In the genomic region with DNA sequence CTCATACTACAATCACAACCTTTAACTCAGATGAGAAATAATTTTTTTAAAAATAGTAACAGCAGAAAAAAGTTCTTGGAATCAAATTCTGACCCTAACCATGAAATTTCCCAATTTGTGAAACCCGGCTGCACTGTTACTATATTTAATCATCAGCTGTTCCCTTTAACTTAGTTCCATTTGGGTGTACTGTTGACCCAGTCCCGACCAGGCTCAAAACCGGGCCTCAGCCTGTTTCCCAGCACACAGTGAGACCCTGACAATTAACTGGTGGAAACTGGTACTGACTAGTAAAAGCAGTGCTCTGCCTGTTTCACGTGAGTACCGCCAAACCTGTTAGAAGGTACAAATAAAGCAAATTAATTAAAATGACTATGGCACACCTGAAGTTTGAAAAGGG, we compare ENCODE assay signal across 38 cellular contexts. TPM values are rescaled to one million over a fixed set of nuclear protein-coding genes. Genes with fewer than 3 reads are reported as not detected.
"Had no signal": no experiment of that assay in that cellular context is flagged by ENCODE, and none has a peak within 500 bp of the region (broad histone marks: within the 10 kb centered on the region; RNA-seq: fewer than 3 reads in every experiment).

No MANE protein-coding gene starts in this region.

- ATAC-seq: activated CD4-positive, alpha-beta T cell treated with anti-CD3 and anti-CD28 coated beads for 36 hours; activated CD4-positive, CD25-positive, alpha-beta regulatory T cell treated with anti-CD3 and anti-CD28 coated beads, Interleukin-2, amount 50 U/mL, for 24 hours; activated CD8-positive, alpha-beta memory T cell treated with anti-CD3 and anti-CD28 coated beads, Interleukin-2, amount 10 ng/mL, durations not matched to agents 7 days and 5 days; activated CD8-positive, alpha-beta T cell treated with anti-CD3 and anti-CD28 coated beads, Interleukin-2, amount 10 ng/mL, durations not matched to agents 7 days and 5 days; activated naive CD4-positive, alpha-beta T cell treated with anti-CD3 and anti-CD28 coated beads, Interleukin-2, amount 50 U/mL, for 72 hours had no signal

- H3K27ac Mint-ChIP-seq: activated CD4-positive, alpha-beta memory T cell treated with anti-CD3 and anti-CD28 coated beads, Interleukin-2, amount 10 ng/mL, durations not matched to agents 7 days and 5 days; activated CD4-positive, alpha-beta T cell treated with anti-CD3 and anti-CD28 coated beads for 36 hours; activated CD4-positive, alpha-beta T cell treated with anti-CD3 and anti-CD28 coated beads, Interleukin-2, amount 10 ng/mL, durations not matched to agents 7 days and 5 days; activated CD8-positive, alpha-beta memory T cell treated with anti-CD3 and anti-CD28 coated beads, Interleukin-2, amount 10 ng/mL, durations not matched to agents 7 days and 5 days; activated CD8-positive, alpha-beta T cell treated with anti-CD3 and anti-CD28 coated beads, Interleukin-2, amount 10 ng/mL, durations not matched to agents 7 days and 5 days; activated naive CD4-positive, alpha-beta T cell treated with anti-CD3 and anti-CD28 coated beads, Interleukin-2, amount 10 ng/mL, durations not matched to agents 7 days and 5 days; activated naive CD4-positive, alpha-beta T cell treated with anti-CD3 and anti-CD28 coated beads, Interleukin-2, amount 50 U/mL, for 72 hours; activated naive CD8-positive, alpha-beta T cell treated with anti-CD3 and anti-CD28 coated beads for 36 hours; activated T-cell treated with anti-CD3 and anti-CD28 coated beads, Interleukin-2, amount 50 U/mL, for 24 hours; activated T-helper 2 cell treated with anti-CD3 and anti-CD28 coated beads, Interferon-gamma antibody, Interleukin-2, Interleukin-4, amounts not matched to agents 10 μg/mL and 5 μg/mL and 100 μg/mL, durations not matched to agents 14 hours and 24 hours and 36 hours; brain; T-helper 1 cell treated with Interleukin-12 subunit alpha and Interleukin-12 subunit beta and Interleukin-4 antibody, amounts not matched to agents 30 μg/mL and 1 μg/mL, for 36 hours; T-helper 2 cell treated with Interferon-gamma antibody and Interleukin-4, amounts not matched to agents 5 μg/mL and 100 μg/mL, for 36 hours had no signal

- H3K9me3 ChIP-seq: ascending aorta had no signal

- FAIRE-seq: bronchial epithelial cell, TTC549 had no signal

- DNase-seq: activated CD4-positive, alpha-beta memory T cell treated with anti-CD3 and anti-CD28 coated beads, Interleukin-2, amount 10 ng/mL, durations not matched to agents 7 days and 5 days; activated CD4-positive, alpha-beta T cell treated with anti-CD3 and anti-CD28 coated beads for 1 hour; activated CD4-positive, alpha-beta T cell treated with anti-CD3 and anti-CD28 coated beads for 36 hours; activated CD4-positive, alpha-beta T cell treated with anti-CD3 and anti-CD28 coated beads for 48 hours; activated CD4-positive, alpha-beta T cell treated with anti-CD3 and anti-CD28 coated beads, Interleukin-2, amount 10 ng/mL, durations not matched to agents 7 days and 5 days; activated CD4-positive, alpha-beta T cell treated with anti-CD3 and anti-CD28 coated beads, Interleukin-2, amount 50 U/mL, for 48 hours; activated CD4-positive, CD25-positive, alpha-beta regulatory T cell; activated CD8-positive, alpha-beta memory T cell treated with anti-CD3 and anti-CD28 coated beads for 24 hours; activated CD8-positive, alpha-beta memory T cell treated with anti-CD3 and anti-CD28 coated beads, Interleukin-2, amount 10 ng/mL, durations not matched to agents 7 days and 5 days; activated CD8-positive, alpha-beta memory T cell treated with anti-CD3 and anti-CD28 coated beads, Interleukin-2, amount 50 U/mL, for 48 hours; activated CD8-positive, alpha-beta T cell treated with anti-CD3 and anti-CD28 coated beads, Interleukin-2, amount 10 ng/mL, durations not matched to agents 7 days and 5 days; activated effector memory CD4-positive, alpha-beta T cell treated with Interleukin-2 at 50 U/mL for 16 hours; activated gamma-delta T cell; activated naive CD4-positive, alpha-beta T cell treated with anti-CD3 and anti-CD28 coated beads, Interleukin-2, amount 10 ng/mL, durations not matched to agents 7 days and 5 days; activated naive CD4-positive, alpha-beta T cell treated with Interleukin-2 at 50 U/mL for 16 hours; activated naive CD8-positive, alpha-beta T cell treated with anti-CD3 and anti-CD28 coated beads for 36 hours; activated T-cell treated with anti-CD3 and anti-CD28 coated beads, Interleukin-2, amount 50 U/mL, for 24 hours; activated T-cell treated with anti-CD3 and anti-CD28 coated beads, Interleukin-2, amount 50 U/mL, for 48 hours; amygdala; anterior cingulate cortex; caudate nucleus; cerebellar nuclear complex; T-helper 1 cell; T-helper 2 cell; T-helper 9 cell had no signal

- H3K4me3 Mint-ChIP-seq: activated CD4-positive, alpha-beta memory T cell treated with anti-CD3 and anti-CD28 coated beads, Interleukin-2, amount 10 ng/mL, durations not matched to agents 7 days and 5 days; activated CD4-positive, alpha-beta T cell treated with anti-CD3 and anti-CD28 coated beads for 36 hours; activated CD4-positive, alpha-beta T cell treated with anti-CD3 and anti-CD28 coated beads, Interleukin-2, amount 10 ng/mL, durations not matched to agents 7 days and 5 days; activated CD8-positive, alpha-beta memory T cell treated with anti-CD3 and anti-CD28 coated beads, Interleukin-2, amount 10 ng/mL, durations not matched to agents 7 days and 5 days; activated CD8-positive, alpha-beta T cell treated with anti-CD3 and anti-CD28 coated beads, Interleukin-2, amount 10 ng/mL, durations not matched to agents 7 days and 5 days; activated naive CD4-positive, alpha-beta T cell treated with anti-CD3 and anti-CD28 coated beads, Interleukin-2, amount 10 ng/mL, durations not matched to agents 7 days and 5 days; activated naive CD8-positive, alpha-beta T cell treated with anti-CD3 and anti-CD28 coated beads for 36 hours; activated T-cell treated with anti-CD3 and anti-CD28 coated beads, Interleukin-2, amount 50 U/mL, for 24 hours; brain; central memory CD8-positive, alpha-beta T cell; T-helper 1 cell treated with Interleukin-12 subunit alpha and Interleukin-12 subunit beta and Interleukin-4 antibody, amounts not matched to agents 30 μg/mL and 1 μg/mL, for 36 hours; T-helper 2 cell treated with Interferon-gamma antibody and Interleukin-4, amounts not matched to agents 5 μg/mL and 100 μg/mL, for 36 hours had no signal

- H3K4me1 ChIP-seq: ascending aorta had no signal

- H3K36me3 Mint-ChIP-seq: activated CD8-positive, alpha-beta memory T cell treated with anti-CD3 and anti-CD28 coated beads, Interleukin-2, amount 10 ng/mL, durations not matched to agents 7 days and 5 days; activated naive CD4-positive, alpha-beta T cell treated with anti-CD3 and anti-CD28 coated beads, Interleukin-2, amount 10 ng/mL, durations not matched to agents 7 days and 5 days; activated naive CD4-positive, alpha-beta T cell treated with anti-CD3 and anti-CD28 coated beads, Interleukin-2, amount 50 U/mL, for 72 hours; activated naive CD8-positive, alpha-beta T cell treated with anti-CD3 and anti-CD28 coated beads for 36 hours; brain had no signal

- H3K27ac ChIP-seq: ascending aorta, cardiac muscle cell, VCaP had no signal

- H3K4me3 ChIP-seq: ascending aorta, cardiac muscle cell had no signal

- H3K27me3 ChIP-seq: ascending aorta, cardiac muscle cell had no signal

- H3K36me3 ChIP-seq: ascending aorta, cardiac muscle cell had no signal

- H3K9me3 Mint-ChIP-seq: activated CD4-positive, alpha-beta memory T cell treated with anti-CD3 and anti-CD28 coated beads, Interleukin-2, amount 10 ng/mL, durations not matched to agents 7 days and 5 days; activated CD4-positive, alpha-beta T cell treated with anti-CD3 and anti-CD28 coated beads, Interleukin-2, amount 10 ng/mL, durations not matched to agents 7 days and 5 days; activated naive CD4-positive, alpha-beta T cell treated with anti-CD3 and anti-CD28 coated beads, Interleukin-2, amount 10 ng/mL, durations not matched to agents 7 days and 5 days; activated naive CD4-positive, alpha-beta T cell treated with anti-CD3 and anti-CD28 coated beads, Interleukin-2, amount 50 U/mL, for 72 hours; activated naive CD8-positive, alpha-beta T cell treated with anti-CD3 and anti-CD28 coated beads for 36 hours; activated T-cell treated with anti-CD3 and anti-CD28 coated beads, Interleukin-2, amount 50 U/mL, for 24 hours; activated T-helper 2 cell treated with anti-CD3 and anti-CD28 coated beads, Interferon-gamma antibody, Interleukin-2, Interleukin-4, amounts not matched to agents 10 μg/mL and 5 μg/mL and 100 μg/mL, durations not matched to agents 14 hours and 24 hours and 36 hours; brain; central memory CD8-positive, alpha-beta T cell; T-helper 1 cell treated with Interleukin-12 subunit alpha and Interleukin-12 subunit beta and Interleukin-4 antibody, amounts not matched to agents 30 μg/mL and 1 μg/mL, for 36 hours; T-helper 2 cell treated with Interferon-gamma antibody and Interleukin-4, amounts not matched to agents 5 μg/mL and 100 μg/mL, for 36 hours had no signal

- H3K27me3 Mint-ChIP-seq: activated CD4-positive, alpha-beta T cell treated with anti-CD3 and anti-CD28 coated beads, Interleukin-2, amount 10 ng/mL, durations not matched to agents 7 days and 5 days; brain had no signal

RNA-seq across cellular contexts. Expression of a gene that starts 7.0 kb away (rescaled TPM):
- total RNA-seq: activated CD4-positive, alpha-beta memory T cell treated with anti-CD3 and anti-CD28 coated beads, Interleukin-2, amount 10 ng/mL, durations not matched to agents 7 days and 5 days; activated CD4-positive, alpha-beta T cell treated with anti-CD3 and anti-CD28 coated beads for 36 hours; activated CD4-positive, alpha-beta T cell treated with anti-CD3 and anti-CD28 coated beads, Interleukin-2, amount 10 ng/mL, durations not matched to agents 7 days and 5 days; activated CD8-positive, alpha-beta memory T cell treated with anti-CD3 and anti-CD28 coated beads, Interleukin-2, amount 10 ng/mL, durations not matched to agents 7 days and 5 days; activated CD8-positive, alpha-beta T cell treated with anti-CD3 and anti-CD28 coated beads, Interleukin-2, amount 10 ng/mL, durations not matched to agents 7 days and 5 days; activated naive CD4-positive, alpha-beta T cell treated with anti-CD3 and anti-CD28 coated beads, Interleukin-2, amount 50 U/mL, for 72 hours; activated naive CD8-positive, alpha-beta T cell treated with anti-CD3 and anti-CD28 coated beads for 36 hours; activated T-helper 2 cell treated with anti-CD3 and anti-CD28 coated beads, Interferon-gamma antibody, Interleukin-2, Interleukin-4, amounts not matched to agents 10 μg/mL and 5 μg/mL and 100 μg/mL, durations not matched to agents 14 hours and 24 hours and 36 hours; ascending aorta; bronchial epithelial cell; chondrocyte had no signal

RNA-seq across cellular contexts. Expression of a gene that starts 43.0 kb away (rescaled TPM):
- total RNA-seq: activated CD4-positive, alpha-beta memory T cell treated with anti-CD3 and anti-CD28 coated beads, Interleukin-2, amount 10 ng/mL, durations not matched to agents 7 days and 5 days; activated CD4-positive, alpha-beta T cell treated with anti-CD3 and anti-CD28 coated beads for 36 hours; activated CD4-positive, alpha-beta T cell treated with anti-CD3 and anti-CD28 coated beads, Interleukin-2, amount 10 ng/mL, durations not matched to agents 7 days and 5 days; activated CD8-positive, alpha-beta memory T cell treated with anti-CD3 and anti-CD28 coated beads, Interleukin-2, amount 10 ng/mL, durations not matched to agents 7 days and 5 days; activated CD8-positive, alpha-beta T cell treated with anti-CD3 and anti-CD28 coated beads, Interleukin-2, amount 10 ng/mL, durations not matched to agents 7 days and 5 days; activated naive CD4-positive, alpha-beta T cell treated with anti-CD3 and anti-CD28 coated beads, Interleukin-2, amount 50 U/mL, for 72 hours; activated naive CD8-positive, alpha-beta T cell treated with anti-CD3 and anti-CD28 coated beads for 36 hours; activated T-helper 2 cell treated with anti-CD3 and anti-CD28 coated beads, Interferon-gamma antibody, Interleukin-2, Interleukin-4, amounts not matched to agents 10 μg/mL and 5 μg/mL and 100 μg/mL, durations not matched to agents 14 hours and 24 hours and 36 hours; bronchial epithelial cell; chondrocyte had no signal
